In the genomic region with DNA sequence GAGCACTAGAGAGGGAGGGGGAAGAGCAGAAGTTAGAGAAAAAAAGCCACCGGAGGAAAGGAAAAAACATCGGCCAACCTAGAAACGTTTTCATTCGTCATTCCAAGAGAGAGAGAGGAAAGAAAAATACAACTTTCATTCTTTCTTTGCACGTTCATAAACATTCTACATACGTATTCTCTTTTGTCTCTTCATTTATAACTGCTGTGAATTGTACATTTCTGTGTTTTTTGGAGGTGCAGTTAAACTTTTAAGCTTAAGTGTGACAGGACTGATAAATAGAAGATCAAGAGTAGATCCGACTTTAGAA, we compare ENCODE assay signal across 11 cellular contexts. TPM values are rescaled to one million over a fixed set of nuclear protein-coding genes. Genes with fewer than 3 reads are reported as not detected.
DNase-seq lines count a peak whose midpoint lies in the region; ATAC-seq and TF ChIP-seq lines count a peak whose summit lies in the region.
"Had no signal": no experiment of that assay in that cellular context is flagged by ENCODE, and none has a peak within 500 bp of the region (broad histone marks: within the 10 kb centered on the region; RNA-seq: fewer than 3 reads in every experiment).

No MANE protein-coding gene starts in this region.

- 21 to 23% methylated on average over 7 of the region's 7 CpGs for WGBS in heart right ventricle, 2 donors
- 8% methylated on average over 7 of the region's 7 CpGs for WGBS in urinary bladder

- TF ChIP-seq CTCF in heart right ventricle (IDR thresholded peaks at IDR 0.05) (no peak), endothelial cell (IDR thresholded peaks at IDR 0.05; ENCODE audit: unreplicated experiment) (no peak)

- peak overlapping the region; percentile 93 for H3K4me3 Mint-ChIP-seq in endothelial cell (ENCODE audit: unreplicated experiment)
- H3K4me3 Mint-ChIP-seq: stimulated activated effector memory CD8-positive, alpha-beta T cell treated with anti-CD3 and anti-CD28 coated beads, Interleukin-12 subunit alpha, Interleukin-12 subunit beta, amount 100 ng/mL, for 72 hours had no signal

- H3K36me3 ChIP-seq in heart right ventricle (no peaks in the 10 kb centered on the region), mucosa of stomach (ENCODE audit: control insufficient read depth, insufficient read depth, low read length) (no peaks in the 10 kb centered on the region), urinary bladder (ENCODE audit: insufficient read depth) (no peaks in the 10 kb centered on the region)

- H3K36me3 Mint-ChIP-seq in endothelial cell (ENCODE audit: low read depth, unreplicated experiment) = peaks cover 3% of the 10 kb centered on the region
- H3K36me3 Mint-ChIP-seq: stimulated activated effector memory CD8-positive, alpha-beta T cell treated with anti-CD3 and anti-CD28 coated beads, Interleukin-12 subunit alpha, Interleukin-12 subunit beta, amount 100 ng/mL, for 72 hours had no signal

- H3K9ac ChIP-seq in mucosa of stomach (ENCODE audit: low read length) = peak overlapping the region; percentile 91

- peaks cover 7% of the 10 kb centered on the region for H3K4me1 Mint-ChIP-seq in endothelial cell (ENCODE audit: unreplicated experiment)
- H3K4me1 Mint-ChIP-seq: stimulated activated effector memory CD8-positive, alpha-beta T cell treated with anti-CD3 and anti-CD28 coated beads, Interleukin-12 subunit alpha, Interleukin-12 subunit beta, amount 100 ng/mL, for 72 hours had no signal

- H3K27ac Mint-ChIP-seq in endothelial cell (ENCODE audit: unreplicated experiment) = peak overlapping the region; percentile 21
- H3K27ac Mint-ChIP-seq: stimulated activated effector memory CD8-positive, alpha-beta T cell treated with anti-CD3 and anti-CD28 coated beads, Interleukin-12 subunit alpha, Interleukin-12 subunit beta, amount 100 ng/mL, for 72 hours had no signal

- no peaks in the 10 kb centered on the region for H3K9me3 Mint-ChIP-seq in endothelial cell (ENCODE audit: unreplicated experiment)
- H3K9me3 Mint-ChIP-seq: stimulated activated effector memory CD8-positive, alpha-beta T cell treated with anti-CD3 and anti-CD28 coated beads, Interleukin-12 subunit alpha, Interleukin-12 subunit beta, amount 100 ng/mL, for 72 hours had no signal

- DNase-seq in heart right ventricle = no peak
- no peak for DNase-seq in Right ventricle myocardium inferior (ENCODE audit: missing footprints)
- no peak for DNase-seq in endothelial cell (ENCODE audit: low spot score)
- DNase-seq in Ammon's horn (ENCODE audit: low spot score) = no peak
- no peak for DNase-seq in KG1 (lab: John Stamatoyannopoulos, UW)
- no peak for DNase-seq in pons (ENCODE audit: low spot score)
- DNase-seq: central memory CD4-positive, alpha-beta T cell had no signal

- peak overlapping the region in 9 of 10 donors; percentile 59 to 76 (median 69) for H3K4me3 ChIP-seq in heart right ventricle
- H3K4me3 ChIP-seq in mucosa of stomach (ENCODE audit: low read length) = peak overlapping the region; percentile 71
- peak overlapping the region; percentile 88 for H3K4me3 ChIP-seq in urinary bladder (ENCODE audit: low read depth, low read length)

- H3K4me1 ChIP-seq in heart right ventricle (peaks cover 0 to 23% (median 11%) of the 10 kb centered on the region in 9 donors), mucosa of stomach (ENCODE audit: control insufficient read depth, insufficient read depth, low read length) (no peaks in the 10 kb centered on the region), urinary bladder (ENCODE audit: insufficient read depth) (no peaks in the 10 kb centered on the region)

- H3K27me3 ChIP-seq in heart right ventricle (peaks cover 0 to 90% (median 46%) of the 10 kb centered on the region in 7 donors), mucosa of stomach (ENCODE audit: control insufficient read depth, insufficient read depth, low read length) (no peaks in the 10 kb centered on the region)

- H3K9me3 ChIP-seq in heart right ventricle = no peaks in the 10 kb centered on the region
- no peaks in the 10 kb centered on the region for H3K9me3 ChIP-seq in mucosa of stomach (ENCODE audit: control insufficient read depth, low read length)

- peaks cover 8% of the 10 kb centered on the region for H3K27me3 Mint-ChIP-seq in endothelial cell (ENCODE audit: unreplicated experiment)

- ATAC-seq in heart right ventricle (no peak), Right ventricle myocardium inferior (no peak)

- intact Hi-C loops in heart right ventricle (cut with DNase I) = loop anchor here in 1 of 10 donors (5.0 kb wide), 1 partner anchor 37 kb away; no protein-coding TSS in a partner anchor
- intact Hi-C loops in Right ventricle myocardium inferior (cut with DNase I) = no loop called here

- H3K27ac ChIP-seq in heart right ventricle (peak overlapping the region in 2 of 10 donors; percentile 73 to 74), urinary bladder (ENCODE audit: low read depth) (peak overlapping the region; percentile 80)

RNA-seq across cellular contexts. Expression of gene ID4, which starts 2.0 kb away (rescaled TPM):
- total RNA-seq in heart right ventricle = 1 to 10 TPM; 1.2 to 4.8 (median 2.9) TPM
- 1 to 10 TPM; 6.9 to 9.6 TPM for polyA plus RNA-seq in heart right ventricle
- 1.6 TPM for total RNA-seq in Right ventricle myocardium inferior
- 5.6 TPM for total RNA-seq in endothelial cell (ENCODE audit: unreplicated experiment)
- 102 TPM for total RNA-seq in urinary bladder
- polyA plus RNA-seq in urinary bladder = 50.2 TPM
- total RNA-seq: myocyte had no signal

Comparison
In these comparisons a context has a peak if more than half of its experiments do, and no peak if none do; other contexts are left out.
1. RNA of gene ID4, which starts 2.0 kb away (total RNA-seq): 102 TPM in urinary bladder (single experiment); 5.6 TPM in endothelial cell (single experiment), 1.2 to 4.8 TPM in heart right ventricle and 1.6 TPM in Right ventricle myocardium inferior (single experiment); every median in the first group is over 10 times any median in the second.
2. Peak in every context shown above with its lines, with median percentiles within 50 percentile points of each other: H3K4me3 ChIP-seq.